1 cellular context compared by ENCODE assay signal in the genomic region with DNA sequence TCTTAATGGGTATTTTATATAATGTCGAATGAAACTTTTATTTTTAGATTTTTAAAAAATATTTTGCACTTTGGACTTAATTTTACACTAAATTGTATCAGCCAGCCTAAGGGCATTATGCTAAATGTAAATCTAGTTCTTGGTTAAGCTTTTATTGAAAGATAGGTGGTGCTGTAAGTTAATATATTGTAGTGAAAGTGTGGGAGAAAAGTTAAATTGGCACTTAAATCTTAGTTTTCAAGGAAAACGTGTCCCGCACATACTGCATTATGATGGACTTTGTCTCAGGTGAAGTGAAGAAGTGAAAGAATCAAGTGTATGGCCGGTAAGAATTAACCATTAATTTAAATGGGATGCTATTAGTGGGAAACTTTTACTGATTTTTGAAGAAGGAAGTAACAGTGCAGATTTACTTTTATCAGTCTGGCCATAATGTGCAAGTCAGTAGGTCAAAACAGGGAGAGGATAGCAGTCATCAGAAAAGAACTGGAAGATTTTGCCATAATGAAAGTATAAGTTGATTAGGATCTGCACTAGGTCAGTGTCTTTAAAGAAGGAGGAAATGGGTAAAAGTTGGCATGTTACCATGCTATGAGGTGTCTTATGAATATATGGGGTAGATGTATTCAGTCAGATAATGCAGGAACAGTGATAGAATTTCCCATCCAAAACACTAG.
TF ChIP-seq lines count a peak whose summit lies in the region.

No MANE protein-coding gene starts in this region.

TF ChIP-seq in K562, 482 proteins besides CTCF, POLR2A, EP300 and RAD21 (continued from another document):
- TF ChIP-seq DEAF1 (CRISPR knock-in tag; IDR thresholded peaks at IDR 0.05), result peak; percentile 86
- 0 out of 2 replicates have a peak, but pooled peaks have one; percentile 22 for TF ChIP-seq TCF3 (CRISPR knock-in tag; IDR thresholded peaks at IDR 0.05)
- TF ChIP-seq, protein P1, sequence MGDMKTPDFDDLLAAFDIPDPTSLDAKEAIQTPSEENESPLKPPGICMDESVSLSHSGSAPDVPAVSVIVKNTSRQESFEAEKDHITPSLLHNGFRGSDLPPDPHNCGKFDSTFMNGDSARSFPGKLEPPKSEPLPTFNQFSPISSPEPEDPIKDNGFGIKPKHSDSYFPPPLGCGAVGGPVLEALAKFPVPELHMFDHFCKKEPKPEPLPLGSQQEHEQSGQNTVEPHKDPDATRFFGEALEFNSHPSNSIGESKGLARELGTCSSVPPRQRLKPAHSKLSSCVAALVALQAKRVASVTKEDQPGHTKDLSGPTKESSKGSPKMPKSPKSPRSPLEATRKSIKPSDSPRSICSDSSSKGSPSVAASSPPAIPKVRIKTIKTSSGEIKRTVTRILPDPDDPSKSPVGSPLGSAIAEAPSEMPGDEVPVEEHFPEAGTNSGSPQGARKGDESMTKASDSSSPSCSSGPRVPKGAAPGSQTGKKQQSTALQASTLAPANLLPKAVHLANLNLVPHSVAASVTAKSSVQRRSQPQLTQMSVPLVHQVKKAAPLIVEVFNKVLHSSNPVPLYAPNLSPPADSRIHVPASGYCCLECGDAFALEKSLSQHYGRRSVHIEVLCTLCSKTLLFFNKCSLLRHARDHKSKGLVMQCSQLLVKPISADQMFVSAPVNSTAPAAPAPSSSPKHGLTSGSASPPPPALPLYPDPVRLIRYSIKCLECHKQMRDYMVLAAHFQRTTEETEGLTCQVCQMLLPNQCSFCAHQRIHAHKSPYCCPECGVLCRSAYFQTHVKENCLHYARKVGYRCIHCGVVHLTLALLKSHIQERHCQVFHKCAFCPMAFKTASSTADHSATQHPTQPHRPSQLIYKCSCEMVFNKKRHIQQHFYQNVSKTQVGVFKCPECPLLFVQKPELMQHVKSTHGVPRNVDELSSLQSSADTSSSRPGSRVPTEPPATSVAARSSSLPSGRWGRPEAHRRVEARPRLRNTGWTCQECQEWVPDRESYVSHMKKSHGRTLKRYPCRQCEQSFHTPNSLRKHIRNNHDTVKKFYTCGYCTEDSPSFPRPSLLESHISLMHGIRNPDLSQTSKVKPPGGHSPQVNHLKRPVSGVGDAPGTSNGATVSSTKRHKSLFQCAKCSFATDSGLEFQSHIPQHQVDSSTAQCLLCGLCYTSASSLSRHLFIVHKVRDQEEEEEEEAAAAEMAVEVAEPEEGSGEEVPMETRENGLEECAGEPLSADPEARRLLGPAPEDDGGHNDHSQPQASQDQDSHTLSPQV (IDR thresholded peaks at IDR 0.05), result no peak
- TF ChIP-seq SMC3 (conservative IDR thresholded peaks at IDR 0.05; ENCODE audit: insufficient read depth, low read depth, low read length), result 0 out of 2 replicates have a peak, but pooled peaks have one; percentile 12
- no peak for TF ChIP-seq ZBTB7A (IDR thresholded peaks at IDR 0.05; ENCODE audit: borderline replicate concordance, control insufficient read depth, low read depth, low read length)
- TF ChIP-seq POLR2B (IDR thresholded peaks at IDR 0.05; ENCODE audit: low read depth, partially characterized antibody), result no peak
- no peak for TF ChIP-seq ZNF311 (CRISPR knock-in tag; IDR thresholded peaks at IDR 0.05)
- TF ChIP-seq CREB1 (IDR thresholded peaks at IDR 0.05), result no peak
- no peak for TF ChIP-seq CREB1 (CRISPR knock-in tag; IDR thresholded peaks at IDR 0.05)
- 0 out of 2 replicates have a peak, but pooled peaks have one; percentile 15 for TF ChIP-seq CBFA2T3 (IDR thresholded peaks at IDR 0.05)
- TF ChIP-seq RBBP5 (IDR thresholded peaks at IDR 0.05; ENCODE audit: borderline replicate concordance, insufficient read depth, low read length, poor library complexity, severe bottlenecking), result no peak
- no peak for TF ChIP-seq NCOA6 (IDR thresholded peaks at IDR 0.05)
- no peak for TF ChIP-seq SIN3B (IDR thresholded peaks at IDR 0.05; ENCODE audit: low read depth)
- TF ChIP-seq HOMEZ (CRISPR knock-in tag; IDR thresholded peaks at IDR 0.05), result no peak
